In the genomic region with DNA sequence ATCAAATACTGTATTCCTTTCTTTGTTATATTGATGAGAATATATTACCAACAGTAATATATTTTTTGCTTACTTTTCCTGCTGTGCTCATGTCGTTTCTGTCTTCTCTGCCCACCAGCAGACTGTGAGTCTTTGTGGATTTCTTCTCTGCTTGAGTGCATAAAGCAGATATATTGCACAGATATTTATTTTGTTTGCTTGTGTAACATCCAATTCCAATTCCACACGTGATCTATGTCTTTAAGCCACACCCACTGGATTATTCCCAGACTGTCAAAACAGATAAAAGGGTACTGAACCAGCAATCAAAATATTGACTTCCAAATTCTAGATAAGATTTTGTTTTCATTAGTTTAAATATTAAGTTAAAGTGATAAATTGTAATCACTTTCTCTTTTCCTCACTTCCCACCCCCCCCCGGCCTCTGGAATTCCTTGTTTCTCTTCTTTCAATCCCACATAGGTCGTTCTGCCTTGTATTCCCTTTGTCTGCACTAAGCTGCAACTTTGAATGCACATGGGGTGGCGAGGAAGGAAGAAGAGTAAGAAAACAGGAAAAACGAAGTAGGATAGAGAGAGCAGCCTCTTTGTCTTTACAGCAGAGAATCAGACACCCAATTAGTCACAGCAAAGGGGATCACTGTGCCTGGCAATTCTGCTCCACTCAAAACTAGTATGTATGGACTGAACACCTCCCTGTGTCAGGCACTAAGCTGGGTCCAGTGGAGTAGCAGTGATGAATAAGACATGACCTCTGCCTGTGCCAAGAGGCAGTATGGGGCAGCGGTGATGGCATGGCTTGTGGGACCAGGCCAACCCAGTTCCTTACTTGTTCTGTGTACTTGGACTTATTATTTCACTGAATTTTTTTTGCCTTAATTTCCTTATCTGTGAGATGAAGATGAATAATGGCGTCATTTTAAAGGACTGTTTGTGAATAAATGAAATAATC, we compare ENCODE assay signal across 1 cellular context.
TF ChIP-seq lines count a peak whose summit lies in the region.

A gene (minus strand): TSS at position 161 of the 951 bp plus-strand sequence. CDS start 70 bp downstream, at position 91.

TF ChIP-seq in WTC11, 78 proteins besides CTCF, POLR2A, EP300 and RAD21 (continued from another document):
- TF ChIP-seq, protein P1, sequence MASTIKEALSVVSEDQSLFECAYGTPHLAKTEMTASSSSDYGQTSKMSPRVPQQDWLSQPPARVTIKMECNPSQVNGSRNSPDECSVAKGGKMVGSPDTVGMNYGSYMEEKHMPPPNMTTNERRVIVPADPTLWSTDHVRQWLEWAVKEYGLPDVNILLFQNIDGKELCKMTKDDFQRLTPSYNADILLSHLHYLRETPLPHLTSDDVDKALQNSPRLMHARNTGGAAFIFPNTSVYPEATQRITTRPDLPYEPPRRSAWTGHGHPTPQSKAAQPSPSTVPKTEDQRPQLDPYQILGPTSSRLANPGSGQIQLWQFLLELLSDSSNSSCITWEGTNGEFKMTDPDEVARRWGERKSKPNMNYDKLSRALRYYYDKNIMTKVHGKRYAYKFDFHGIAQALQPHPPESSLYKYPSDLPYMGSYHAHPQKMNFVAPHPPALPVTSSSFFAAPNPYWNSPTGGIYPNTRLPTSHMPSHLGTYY (CRISPR knock-in tag; IDR thresholded peaks at IDR 0.05) = no peak
- TF ChIP-seq GRHL2 (CRISPR knock-in tag; IDR thresholded peaks at IDR 0.05; ENCODE audit: insufficient replicate concordance, severe bottlenecking) = no peak
- TF ChIP-seq, protein P2, sequence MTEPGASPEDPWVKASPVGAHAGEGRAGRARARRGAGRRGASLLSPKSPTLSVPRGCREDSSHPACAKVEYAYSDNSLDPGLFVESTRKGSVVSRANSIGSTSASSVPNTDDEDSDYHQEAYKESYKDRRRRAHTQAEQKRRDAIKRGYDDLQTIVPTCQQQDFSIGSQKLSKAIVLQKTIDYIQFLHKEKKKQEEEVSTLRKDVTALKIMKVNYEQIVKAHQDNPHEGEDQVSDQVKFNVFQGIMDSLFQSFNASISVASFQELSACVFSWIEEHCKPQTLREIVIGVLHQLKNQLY (CRISPR knock-in tag; IDR thresholded peaks at IDR 0.05) = no peak
